Comparison of ENCODE assay signal across 20 cellular contexts in genomic region chr20:39822667-39823066, GRCh38.
DNase-seq lines count a peak whose midpoint lies in the region; ATAC-seq, FAIRE-seq and TF ChIP-seq lines count a peak whose summit lies in the region.
"Had no signal": no experiment of that assay in that cellular context is flagged by ENCODE, and none has a peak within 500 bp of the region (broad histone marks: within the 10 kb centered on the region; RNA-seq: fewer than 3 reads in every experiment).

No MANE protein-coding gene starts in this region.

- no peak overlapping the region for H3K4me3 ChIP-seq in fibroblast of lung (replicated peaks in 1 of 4; ENCODE audit: control extremely low read depth in 1 of 4, insufficient read depth in 1 of 4, low read depth in 3 of 4, low read length in 4 of 4)
- H3K4me3 ChIP-seq in dorsolateral prefrontal cortex, result no peak overlapping the region
- H3K4me3 ChIP-seq: gastroesophageal sphincter, lower lobe of right lung had no signal

- no peaks in the 10 kb centered on the region for H3K9me3 Mint-ChIP-seq in activated CD8-positive, alpha-beta memory T cell treated with anti-CD3 and anti-CD28 coated beads, Interleukin-2, amount 10 ng/mL, durations not matched to agents 7 days and 5 days (ENCODE audit: low read depth)
- H3K9me3 Mint-ChIP-seq: activated naive CD8-positive, alpha-beta T cell treated with anti-CD3 and anti-CD28 coated beads for 36 hours had no signal

- CTCF ChIA-PET in activated CD8-positive, alpha-beta memory T cell treated with anti-CD3 and anti-CD28 coated beads, Interleukin-2, amount 10 ng/mL, durations not matched to agents 7 days and 5 days (lab: Charles Lee), result no interaction called here

- peak overlapping the region; percentile 29 for H3K4me2 ChIP-seq in fibroblast of lung (ENCODE audit: extremely low read depth, insufficient read depth, low read length)

- H3K27ac ChIP-seq in fibroblast of lung (ENCODE audit: insufficient read depth, low read length) (no peak overlapping the region), dorsolateral prefrontal cortex (no peak overlapping the region)
- H3K27ac ChIP-seq: gastroesophageal sphincter, lower lobe of right lung had no signal

- ATAC-seq in activated CD8-positive, alpha-beta memory T cell treated with anti-CD3 and anti-CD28 coated beads, Interleukin-2, amount 10 ng/mL, durations not matched to agents 7 days and 5 days, result no peak
- ATAC-seq in GM19397 (IDR thresholded peaks at IDR 0.05; ENCODE audit: unreplicated experiment), result no peak
- ATAC-seq: gastroesophageal sphincter; HCT116; lower lobe of right lung; natural killer cell treated with Interleukin-12 subunit alpha and Interleukin-12 subunit beta and Interleukin-15 and Interleukin-18, amount 100 ng/mL, for 72 hours had no signal

- no peak overlapping the region for H3K4me3 Mint-ChIP-seq in activated CD8-positive, alpha-beta memory T cell treated with anti-CD3 and anti-CD28 coated beads, Interleukin-2, amount 10 ng/mL, durations not matched to agents 7 days and 5 days
- H3K4me3 Mint-ChIP-seq: activated naive CD8-positive, alpha-beta T cell treated with anti-CD3 and anti-CD28 coated beads for 36 hours; natural killer cell treated with Interleukin-12 subunit alpha and Interleukin-12 subunit beta and Interleukin-15 and Interleukin-18, amount 100 ng/mL, for 72 hours; stimulated activated naive CD8-positive, alpha-beta T cell treated with anti-CD3 and anti-CD28 coated beads, Interleukin-15, Interleukin-2, amounts not matched to agents 100 ng/mL and 50 ng/mL, for 24 hours had no signal

- H3K36me3 Mint-ChIP-seq in activated CD8-positive, alpha-beta memory T cell treated with anti-CD3 and anti-CD28 coated beads, Interleukin-2, amount 10 ng/mL, durations not matched to agents 7 days and 5 days, result no peaks in the 10 kb centered on the region
- H3K36me3 Mint-ChIP-seq: activated naive CD8-positive, alpha-beta T cell treated with anti-CD3 and anti-CD28 coated beads for 36 hours; natural killer cell treated with Interleukin-12 subunit alpha and Interleukin-12 subunit beta and Interleukin-15 and Interleukin-18, amount 100 ng/mL, for 72 hours had no signal

- TF ChIP-seq CTCF in fibroblast of lung (conservative IDR thresholded peaks at IDR 0.05 in 1 of 2, IDR thresholded peaks at IDR 0.05 in 1 of 2; ENCODE audit: low read depth in 1 of 2, low read length in 2 of 2) (no peak), dorsolateral prefrontal cortex (IDR thresholded peaks at IDR 0.05 in 54 of 56, conservative IDR thresholded peaks at IDR 0.05 in 2 of 56; ENCODE audit: low read depth in 1 of 56, partially characterized antibody in 56 of 56) (no peak)

- peak; percentile 40 for DNase-seq in AG20443 (ENCODE audit: low spot score)
- DNase-seq in RCC 7860 (ENCODE audit: low spot score), result peak; percentile 31
- peak; percentile 19 to 84 for DNase-seq in fibroblast of lung (ENCODE audit: low read depth in 2 of 2)
- DNase-seq in non-pigmented ciliary epithelial cell (ENCODE audit: low read depth), result peak; percentile 34
- DNase-seq in activated CD8-positive, alpha-beta memory T cell treated with anti-CD3 and anti-CD28 coated beads, Interleukin-2, amount 10 ng/mL, durations not matched to agents 7 days and 5 days, result no peak
- DNase-seq in dorsolateral prefrontal cortex, result no peak
- DNase-seq in NCI-H1436 (lab: John Stamatoyannopoulos, UW), result no peak
- DNase-seq: activated naive CD8-positive, alpha-beta T cell treated with anti-CD3 and anti-CD28 coated beads for 36 hours; activated T-cell treated with anti-CD3 and anti-CD28 coated beads, Interleukin-2, amount 50 U/mL, for 48 hours; COR-L47; GDM1; lower lobe of right lung; NCI-H2081 treated with DMSO at 0.1 percent for 48 hours; NCI-H526; stimulated activated CD4-positive, alpha-beta T cell treated with anti-CD3 and anti-CD28 coated beads, Interleukin-15, amount 100 ng/mL, for 24 hours had no signal

- H3K4me1 Mint-ChIP-seq in activated CD8-positive, alpha-beta memory T cell treated with anti-CD3 and anti-CD28 coated beads, Interleukin-2, amount 10 ng/mL, durations not matched to agents 7 days and 5 days, result peaks cover 5% of the 10 kb centered on the region
- H3K4me1 Mint-ChIP-seq: activated naive CD8-positive, alpha-beta T cell treated with anti-CD3 and anti-CD28 coated beads for 36 hours had no signal

- H3K36me3 ChIP-seq in fibroblast of lung (ENCODE audit: control insufficient read depth, insufficient read depth, low read length), result no peaks in the 10 kb centered on the region
- H3K36me3 ChIP-seq: gastroesophageal sphincter, lower lobe of right lung had no signal

- H3K27me3 Mint-ChIP-seq in activated CD8-positive, alpha-beta memory T cell treated with anti-CD3 and anti-CD28 coated beads, Interleukin-2, amount 10 ng/mL, durations not matched to agents 7 days and 5 days, result no peaks in the 10 kb centered on the region

- H3K9me3 ChIP-seq in fibroblast of lung (ENCODE audit: control insufficient read depth, insufficient read depth, low read depth, low read length), result no peaks in the 10 kb centered on the region
- H3K9me3 ChIP-seq: gastroesophageal sphincter, lower lobe of right lung had no signal

- H3K4me1 ChIP-seq in fibroblast of lung (ENCODE audit: control insufficient read depth, extremely low read depth, insufficient read depth, low read length), result peaks cover 11% of the 10 kb centered on the region
- H3K4me1 ChIP-seq: gastroesophageal sphincter, lower lobe of right lung had no signal

- no peak overlapping the region for H3K27ac Mint-ChIP-seq in activated CD8-positive, alpha-beta memory T cell treated with anti-CD3 and anti-CD28 coated beads, Interleukin-2, amount 10 ng/mL, durations not matched to agents 7 days and 5 days
- H3K27ac Mint-ChIP-seq: activated naive CD8-positive, alpha-beta T cell treated with anti-CD3 and anti-CD28 coated beads for 36 hours; natural killer cell treated with Interleukin-12 subunit alpha and Interleukin-12 subunit beta and Interleukin-15 and Interleukin-18, amount 100 ng/mL, for 72 hours; stimulated activated naive CD8-positive, alpha-beta T cell treated with anti-CD3 and anti-CD28 coated beads, Interleukin-15, Interleukin-2, amounts not matched to agents 100 ng/mL and 50 ng/mL, for 24 hours had no signal

- no peaks in the 10 kb centered on the region for H3K79me2 ChIP-seq in fibroblast of lung (ENCODE audit: control insufficient read depth, insufficient read depth, low read length)

- intact Hi-C loops in dorsolateral prefrontal cortex (cut with DNase I), result no loop called here

- H4K20me1 ChIP-seq in fibroblast of lung (ENCODE audit: control insufficient read depth, extremely low read depth, insufficient read depth, low read length), result no peaks in the 10 kb centered on the region

- no peak overlapping the region for H2AFZ ChIP-seq in fibroblast of lung (ENCODE audit: low read length)

- H3K27me3 ChIP-seq in fibroblast of lung (ENCODE audit: control insufficient read depth, insufficient read depth, low read length) (no peaks in the 10 kb centered on the region), dorsolateral prefrontal cortex (peaks cover 0 to 24% (median 0%) of the 10 kb centered on the region in 45 donors)
- H3K27me3 ChIP-seq: gastroesophageal sphincter had no signal

- H3K9ac ChIP-seq in fibroblast of lung (ENCODE audit: insufficient read depth, low read length), result no peak overlapping the region

- peak; percentile 67 for FAIRE-seq in RCC 7860 (lab: Jason Lieb, UNC)

Comparison
In these comparisons a context has a peak if more than half of its experiments do, and no peak if none do; other contexts are left out.
1. DNase-seq: peak in AG20443 (single experiment), RCC 7860 (single experiment), fibroblast of lung (2 of 2) and non-pigmented ciliary epithelial cell (single experiment); none in activated CD8-positive, alpha-beta memory T cell treated with anti-CD3 and anti-CD28 coated beads, Interleukin-2, amount 10 ng/mL, durations not matched to agents 7 days and 5 days (single experiment), dorsolateral prefrontal cortex (0 of 10) and NCI-H1436 (single experiment).